In genomic region chr1:181090653-181091126, GRCh38 we compare ENCODE assay signal across 8 cellular contexts. TPM values are rescaled to one million over a fixed set of nuclear protein-coding genes. Genes with fewer than 3 reads are reported as not detected.
DNase-seq lines count a peak whose midpoint lies in the region; ATAC-seq and TF ChIP-seq lines count a peak whose summit lies in the region.

No MANE protein-coding gene starts in this region.

- no peaks in the 10 kb centered on the region for H3K9me3 Mint-ChIP-seq in T-helper 1 cell treated with Interleukin-12 subunit alpha and Interleukin-12 subunit beta and Interleukin-4 antibody, amounts not matched to agents 30 μg/mL and 1 μg/mL, for 36 hours
- no peaks in the 10 kb centered on the region for H3K9me3 Mint-ChIP-seq in neural progenitor cell

- peak overlapping the region; percentile 78 for H3K4me2 ChIP-seq in neural progenitor cell

- no peak for ATAC-seq in GM19463 (IDR thresholded peaks at IDR 0.05; ENCODE audit: unreplicated experiment)

- H3K9ac ChIP-seq in duodenal mucosa (ENCODE audit: low read depth in 1 of 2, low read length in 2 of 2) (peak overlapping the region; percentile 90), neural progenitor cell (peak overlapping the region; percentile 17)

- no peak overlapping the region for H2AFZ ChIP-seq in neural progenitor cell (replicated peaks)

- H3K4me3 ChIP-seq in duodenal mucosa (ENCODE audit: low read depth in 1 of 2, low read length in 2 of 2) (peak overlapping the region; percentile 93 to 98), neural progenitor cell (peak overlapping the region; percentile 74)

- H3K36me3 Mint-ChIP-seq in T-helper 1 cell treated with Interleukin-12 subunit alpha and Interleukin-12 subunit beta and Interleukin-4 antibody, amounts not matched to agents 30 μg/mL and 1 μg/mL, for 36 hours (ENCODE audit: low read depth) = peaks cover 53% of the 10 kb centered on the region
- peaks cover 14% of the 10 kb centered on the region for H3K36me3 Mint-ChIP-seq in neural progenitor cell

- H3K4me1 ChIP-seq in duodenal mucosa (ENCODE audit: control insufficient read depth in 1 of 2, insufficient read depth in 2 of 2, low read length in 2 of 2) (peaks cover 30 to 40% of the 10 kb centered on the region in 2 donors), neural progenitor cell (peaks cover 30% of the 10 kb centered on the region)

- peak overlapping the region; percentile 96 for H3K27ac Mint-ChIP-seq in T-helper 1 cell treated with Interleukin-12 subunit alpha and Interleukin-12 subunit beta and Interleukin-4 antibody, amounts not matched to agents 30 μg/mL and 1 μg/mL, for 36 hours
- H3K27ac Mint-ChIP-seq in neural progenitor cell = no peak overlapping the region

- H3K4me1 Mint-ChIP-seq in T-helper 1 cell treated with Interleukin-12 subunit alpha and Interleukin-12 subunit beta and Interleukin-4 antibody, amounts not matched to agents 30 μg/mL and 1 μg/mL, for 36 hours (ENCODE audit: low read depth) = peaks cover 47% of the 10 kb centered on the region
- H3K4me1 Mint-ChIP-seq in neural progenitor cell = peaks cover 50% of the 10 kb centered on the region

- H3K4me3 Mint-ChIP-seq in T-helper 1 cell treated with Interleukin-12 subunit alpha and Interleukin-12 subunit beta and Interleukin-4 antibody, amounts not matched to agents 30 μg/mL and 1 μg/mL, for 36 hours = peak overlapping the region; percentile 98
- peak overlapping the region; percentile 100 for H3K4me3 Mint-ChIP-seq in neural progenitor cell

- H3K27me3 ChIP-seq in duodenal mucosa (ENCODE audit: control insufficient read depth in 1 of 2, insufficient read depth in 2 of 2, low read length in 2 of 2) (no peaks in the 10 kb centered on the region), neural progenitor cell (peaks cover 20% of the 10 kb centered on the region)

- H3K79me2 ChIP-seq in neural progenitor cell (ENCODE audit: low read depth) = peaks cover 43% of the 10 kb centered on the region

- peaks cover 23% of the 10 kb centered on the region for H3F3A ChIP-seq in neural progenitor cell (ENCODE audit: low read depth)

- DNase-seq in DMS 273 (lab: John Stamatoyannopoulos, UW; ENCODE audit: unreplicated experiment) (peak; percentile 36), DMS 273 treated with DMSO at 0.1 percent for 48 hours (lab: John Stamatoyannopoulos, UW) (no peak), neural progenitor cell (ENCODE audit: low spot score) (no peak), amniotic stem cell (lab: John Stamatoyannopoulos, UW) (no peak), NK-92 (lab: John Stamatoyannopoulos, UW; ENCODE audit: unreplicated experiment) (no peak)

- H3K36me3 ChIP-seq in duodenal mucosa (ENCODE audit: control insufficient read depth in 1 of 2, insufficient read depth in 2 of 2, low read length in 2 of 2) (peaks cover 0 to 5% of the 10 kb centered on the region in 2 donors), neural progenitor cell (no peaks in the 10 kb centered on the region)

- H3K27ac ChIP-seq in duodenal mucosa (ENCODE audit: low read depth, low read length) (peak overlapping the region; percentile 92), neural progenitor cell (no peak overlapping the region)

- TF ChIP-seq CTCF in neural progenitor cell (IDR thresholded peaks at IDR 0.05) = no peak

- H3K9me3 ChIP-seq in duodenal mucosa (ENCODE audit: control insufficient read depth in 1 of 2, low read length in 2 of 2) (no peaks in the 10 kb centered on the region), neural progenitor cell (ENCODE audit: low read depth) (no peaks in the 10 kb centered on the region)

- peaks cover 52% of the 10 kb centered on the region for H4K20me1 ChIP-seq in neural progenitor cell (ENCODE audit: low read depth)

- peaks cover 4% of the 10 kb centered on the region for H3K27me3 Mint-ChIP-seq in T-helper 1 cell treated with Interleukin-12 subunit alpha and Interleukin-12 subunit beta and Interleukin-4 antibody, amounts not matched to agents 30 μg/mL and 1 μg/mL, for 36 hours (ENCODE audit: low read depth)
- peaks cover 10% of the 10 kb centered on the region for H3K27me3 Mint-ChIP-seq in neural progenitor cell (ENCODE audit: insufficient read depth, low read depth)

RNA-seq across cellular contexts. Expression of gene IER5, which starts 2.2 kb away (rescaled TPM):
- 8.0 and 15.3 TPM in 2 replicates for total RNA-seq in neural progenitor cell (ENCODE audit: low replicate concordance)

RNA-seq across cellular contexts. Expression of gene MR1, which starts 56.9 kb away (rescaled TPM):
- 0.03 TPM in 1 of 2 replicates, not detected in the other for total RNA-seq in neural progenitor cell (ENCODE audit: low replicate concordance)
